ENCODE assay signal across 8 cellular contexts in genomic region chrX:130108647-130109428, GRCh38. TPM values are rescaled to one million over a fixed set of nuclear protein-coding genes. Genes with fewer than 3 reads are reported as not detected.
DNase-seq lines count a peak whose midpoint lies in the region; ATAC-seq and TF ChIP-seq lines count a peak whose summit lies in the region.

No MANE protein-coding gene starts in this region.

- POLR2A ChIA-PET in BJ (lab: Charles Lee) = no interaction called here

- H3K4me3 ChIP-seq in BJ (ENCODE audit: low read depth, low read length) (peak overlapping the region; percentile 63), OCI-LY1 (ENCODE audit: low read depth, low read length, poor library complexity, severe bottlenecking) (peak overlapping the region; percentile 86), lower leg skin (ENCODE audit: low read depth, poor library complexity, severe bottlenecking) (peak overlapping the region; percentile 69), uterus (peak overlapping the region; percentile 38 to 67)

- no peaks in the 10 kb centered on the region for H3F3A ChIP-seq in OCI-LY1 (ENCODE audit: insufficient read depth, low read length)

- ATAC-seq in GM18520 (IDR thresholded peaks at IDR 0.05; ENCODE audit: unreplicated experiment) (peak; percentile 54), HG02943 (IDR thresholded peaks at IDR 0.05; ENCODE audit: low read depth, unreplicated experiment) (peak; percentile 58)

- WGBS in lower leg skin, 2 donors = 10 to 40% methylated on average over 4 to 9 of the region's 9 CpGs

- H3K4me2 ChIP-seq in OCI-LY1 (ENCODE audit: low read length) = peak overlapping the region; percentile 98

- CTCF ChIA-PET in BJ (lab: Yijun Ruan, JAX) = interaction anchor here (0.7 kb wide), 2 partner anchors 11 to 50 kb away, joined by 3 to 4 read pairs; no protein-coding TSS in a partner anchor

- H3K79me2 ChIP-seq in OCI-LY1 (ENCODE audit: insufficient read depth, low read length) = peaks cover 29% of the 10 kb centered on the region

- no peaks in the 10 kb centered on the region for H3K27me3 ChIP-seq in BJ (ENCODE audit: control insufficient read depth, insufficient read depth, low read length)
- H3K27me3 ChIP-seq in OCI-LY1 (ENCODE audit: insufficient read depth, low read length) = no peaks in the 10 kb centered on the region
- no peaks in the 10 kb centered on the region for H3K27me3 ChIP-seq in uterus

- TF ChIP-seq POLR2A in lower leg skin (IDR thresholded peaks at IDR 0.05) (no peak), uterus (IDR thresholded peaks at IDR 0.05) (no peak)

- no peaks in the 10 kb centered on the region for H4K20me1 ChIP-seq in OCI-LY1 (ENCODE audit: insufficient read depth, low read length)

- H2AFZ ChIP-seq in OCI-LY1 (ENCODE audit: low read length) = no peak overlapping the region

- H3K9ac ChIP-seq in OCI-LY1 (ENCODE audit: low read length) = peak overlapping the region; percentile 77

- TF ChIP-seq CTCF in BJ (IDR thresholded peaks at IDR 0.05; ENCODE audit: insufficient read depth, low read depth, low read length) (no peak), OCI-LY1 (IDR thresholded peaks at IDR 0.05; ENCODE audit: low read length) (no peak), lower leg skin (IDR thresholded peaks at IDR 0.05) (no peak), uterus (IDR thresholded peaks at IDR 0.05) (no peak)

- peak overlapping the region; percentile 87 for H3K27ac ChIP-seq in OCI-LY1 (ENCODE audit: low read depth, low read length, poor library complexity, severe bottlenecking)
- peak overlapping the region; percentile 94 to 97 for H3K27ac ChIP-seq in uterus

- no peaks in the 10 kb centered on the region for H3K9me3 ChIP-seq in OCI-LY1 (ENCODE audit: low read length)
- no peaks in the 10 kb centered on the region for H3K9me3 ChIP-seq in uterus

- H3K9me2 ChIP-seq in OCI-LY1 (ENCODE audit: low read depth, low read length) = no peaks in the 10 kb centered on the region

- DNase-seq in BJ (ENCODE audit: low read depth) (no peak), astrocyte of the hippocampus (ENCODE audit: low read depth, low spot score) (peak; percentile 55), lower leg skin (ENCODE audit: low spot score in 2 of 2) (no peak), uterus (no peak), medulla oblongata (ENCODE audit: extremely low spot score) (no peak)

- intact Hi-C loops in lower leg skin (cut with DNase I; ENCODE audit: low total_unique reads) (loop anchor here (5.0 kb wide), 1 partner anchor 568 kb away; no protein-coding TSS in a partner anchor), uterus (cut with DNase I; ENCODE audit: low total_unique reads) (no loop called here)

- H3K36me3 ChIP-seq in BJ (ENCODE audit: control insufficient read depth, insufficient read depth, low read length) = no peaks in the 10 kb centered on the region
- H3K36me3 ChIP-seq in OCI-LY1 (ENCODE audit: insufficient read depth, low read length) = no peaks in the 10 kb centered on the region
- no peaks in the 10 kb centered on the region for H3K36me3 ChIP-seq in uterus

- peaks cover 50% of the 10 kb centered on the region for H3K4me1 ChIP-seq in OCI-LY1 (ENCODE audit: insufficient read depth, low read length, severe bottlenecking)
- H3K4me1 ChIP-seq in uterus = no peaks in the 10 kb centered on the region

RNA-seq across cellular contexts. Expression of gene ELF4, which starts 1.5 kb away (rescaled TPM):
- 22.6 and 31.1 TPM in 2 replicates for polyA plus RNA-seq in BJ (2011; rRNA removed)
- polyA minus RNA-seq in BJ (2011; rRNA and poly(A)+ RNA removed) = 38.5 and 39.9 TPM in 2 replicates
- 10 to 100 TPM; 10.8 to 19.1 (median 16.4) TPM for total RNA-seq in lower leg skin
- total RNA-seq in uterus = 10 to 100 TPM in 2 of 4 donors, 1 to 10 TPM in 2; 4.6 to 22.3 (median 11.8) TPM

RNA-seq across cellular contexts. Expression of gene AIFM1, which starts 56.8 kb away (rescaled TPM):
- polyA plus RNA-seq in BJ (2011; rRNA removed) = 23.2 and 27.8 TPM in 2 replicates
- polyA minus RNA-seq in BJ (2011; rRNA and poly(A)+ RNA removed) = 9.8 and 13.2 TPM in 2 replicates
- 10 to 100 TPM in 2 of 4 donors, 1 to 10 TPM in 2; 7.6 to 15.0 (median 10.4) TPM for total RNA-seq in lower leg skin
- total RNA-seq in uterus = 10 to 100 TPM in 3 of 4 donors, 1 to 10 TPM in 1; 7.7 to 21.2 (median 19.1) TPM
